Comparison of ENCODE assay signal across 1 cellular context in genomic region chr6:158663465-158664167, GRCh38.
TF ChIP-seq lines count a peak whose summit lies in the region.

No MANE protein-coding gene starts in this region.

TF ChIP-seq in HEK293, 187 proteins besides CTCF, POLR2A, EP300 and RAD21 (continued from another document):
- TF ChIP-seq PRDM2 (tag by site-specific recombination; IDR thresholded peaks at IDR 0.05; ENCODE audit: borderline replicate concordance): no peak
